Comparison of ENCODE assay signal across 1 cellular context in the genomic region with DNA sequence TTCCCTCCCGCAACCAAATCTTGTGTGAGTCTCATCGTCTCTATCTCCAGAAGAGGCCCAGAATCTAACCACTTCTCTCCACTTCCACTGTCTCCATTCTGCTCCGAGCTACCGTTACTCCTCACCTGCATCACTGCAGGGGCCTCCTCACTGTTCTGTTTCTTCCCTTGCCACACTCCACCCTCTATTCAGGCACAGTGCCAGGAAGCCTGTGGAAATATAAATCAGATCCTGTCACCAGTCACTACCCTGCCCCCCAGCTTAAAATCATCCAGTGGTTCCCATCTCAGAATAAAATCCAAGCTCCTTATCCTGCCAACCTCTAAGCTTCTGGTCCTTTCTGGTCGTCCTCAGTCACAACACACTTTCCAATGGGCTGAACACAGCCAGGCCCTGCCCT.
TF ChIP-seq lines count a peak whose summit lies in the region.

No MANE protein-coding gene starts in this region.

TF ChIP-seq in HEK293T, 16 proteins besides CTCF, POLR2A, EP300 and RAD21 (continued from another document):
- TF ChIP-seq SP1 (IDR thresholded peaks at IDR 0.05), result no peak
- no peak for TF ChIP-seq NFRKB (IDR thresholded peaks at IDR 0.05)
- TF ChIP-seq ZNF384 (IDR thresholded peaks at IDR 0.05), result no peak
- TF ChIP-seq HDGF (IDR thresholded peaks at IDR 0.05; ENCODE audit: borderline replicate concordance), result no peak
